ENCODE assay signal across 8 cellular contexts in genomic region chr14:24213866-24214652, GRCh38. TPM values are rescaled to one million over a fixed set of nuclear protein-coding genes. Genes with fewer than 3 reads are reported as not detected.
A peak's percentile ranks its signal among the peaks of the same experiment; 100 is the strongest.
DNase-seq lines count a peak whose midpoint lies in the region; ATAC-seq and TF ChIP-seq lines count a peak whose summit lies in the region.

No MANE protein-coding gene starts in this region.

- in situ Hi-C loops in Panc1 (cut with HindIII; ENCODE audit: low pct_unique_long_range_greater_than_20kb, low sequenced_read_pairs) = no loop called here

- no peak; the same call in 1 of the 2 replicates for TF ChIP-seq CTCF in Panc1 (IDR thresholded peaks at IDR 0.05)
- no peak for TF ChIP-seq CTCF in epithelial cell of esophagus (IDR thresholded peaks at IDR 0.05; ENCODE audit: insufficient read depth, low read depth, low read length, missing control alignments)
- no peak for TF ChIP-seq CTCF in osteoblast (IDR thresholded peaks at IDR 0.05; ENCODE audit: extremely low read depth, low read depth, low read length)

- H3K27ac Mint-ChIP-seq in CD8-positive, alpha-beta memory T cell = peak overlapping the region; percentile 95 to 100 (median 99)

- POLR2A ChIA-PET in CD8-positive, alpha-beta memory T cell (lab: Charles Lee) = interaction anchor here (0.7 to 3.9 kb wide), 16 partner anchors 15 to 217 kb away, joined by 3 to 43 read pairs (median 5); partner anchors contain the start of genes CBLN3, DCAF11, EMC9 and IPO4
- POLR2A ChIA-PET in Panc1 (lab: Charles Lee) = interaction anchor here (0.7 kb wide), 1 partner anchor 26 kb away, joined by 9 read pairs; no protein-coding TSS in a partner anchor

- BruUV-seq in Panc1 (replicated peaks; lab: Mats Ljungman, UMichigan) = no TSS peak

- H3K4me2 ChIP-seq in osteoblast (ENCODE audit: insufficient read depth, low read length) = peak overlapping the region; percentile 88

- H3K4me3 ChIP-seq in CD8-positive, alpha-beta memory T cell (ENCODE audit: low read length) = peak overlapping the region; percentile 87
- peak overlapping the region; percentile 72 to 84 for H3K4me3 ChIP-seq in Panc1 (ENCODE audit: low read depth in 2 of 2, low read length in 2 of 2)
- H3K4me3 ChIP-seq in epithelial cell of esophagus (ENCODE audit: low read length) = peak overlapping the region; percentile 88
- peak overlapping the region; percentile 84 for H3K4me3 ChIP-seq in osteoblast (ENCODE audit: insufficient read depth, low read length)

- H4K20me1 ChIP-seq in osteoblast (ENCODE audit: insufficient read depth, low read length) = no peaks in the 10 kb centered on the region

- peak overlapping the region; percentile 87 to 97 (median 93) for H3K4me3 Mint-ChIP-seq in CD8-positive, alpha-beta memory T cell

- H3K4me1 Mint-ChIP-seq in CD8-positive, alpha-beta memory T cell = peaks cover 48 to 66% (median 56%) of the 10 kb centered on the region in 3 donors

- ATAC-seq in Panc1 = no peak
- ATAC-seq in GM19324 (IDR thresholded peaks at IDR 0.05; ENCODE audit: low FRiP score, unreplicated experiment) = no peak

- H3K4me1 ChIP-seq in CD8-positive, alpha-beta memory T cell (ENCODE audit: insufficient read depth, low read length) = peaks cover 39% of the 10 kb centered on the region
- H3K4me1 ChIP-seq in Panc1 (ENCODE audit: control insufficient read depth, insufficient read depth, low read length) (peaks cover 9% of the 10 kb centered on the region), osteoblast (ENCODE audit: insufficient read depth, low read length) (peaks cover 12% of the 10 kb centered on the region)

- peak overlapping the region; percentile 100 for H3K27ac ChIP-seq in CD8-positive, alpha-beta memory T cell (ENCODE audit: low read depth, low read length)
- H3K27ac ChIP-seq in Panc1 (ENCODE audit: low read length) = peak overlapping the region; percentile 96
- peak overlapping the region; percentile 96 for H3K27ac ChIP-seq in osteoblast (ENCODE audit: low read depth, low read length)

- H3K9me3 ChIP-seq in CD8-positive, alpha-beta memory T cell (ENCODE audit: low read length) = no peaks in the 10 kb centered on the region
- no peaks in the 10 kb centered on the region for H3K9me3 ChIP-seq in Panc1 (ENCODE audit: control insufficient read depth, insufficient read depth, low read depth, low read length)
- H3K9me3 ChIP-seq in osteoblast (ENCODE audit: low read depth, low read length) = no peaks in the 10 kb centered on the region

- H3K9me3 Mint-ChIP-seq in CD8-positive, alpha-beta memory T cell = no peaks in the 10 kb centered on the region

- CTCF ChIA-PET in CD8-positive, alpha-beta memory T cell (lab: Charles Lee) = interaction anchor here (0.9 to 4.2 kb wide), 14 partner anchors 19 to 228 kb away, joined by 3 to 54 read pairs (median 6); partner anchors contain the start of genes CIDEB, IPO4, IRF9 and RABGGTA
- CTCF ChIA-PET in Panc1 (lab: Charles Lee) = interaction anchor here (0.7 to 1.5 kb wide), 4 partner anchors 13 to 156 kb away, joined by 4 to 9 read pairs (median 4); partner anchors contain the start of gene TINF2

- H3K36me3 Mint-ChIP-seq in CD8-positive, alpha-beta memory T cell = peaks cover 10 to 57% (median 17%) of the 10 kb centered on the region in 3 donors

- H3K36me3 ChIP-seq in CD8-positive, alpha-beta memory T cell (ENCODE audit: insufficient read depth, low read length) = peaks cover 26% of the 10 kb centered on the region
- peaks cover 5% of the 10 kb centered on the region for H3K36me3 ChIP-seq in Panc1 (ENCODE audit: control insufficient read depth, insufficient read depth, low read length)
- H3K36me3 ChIP-seq in osteoblast (ENCODE audit: insufficient read depth, low read length) = peaks cover 36% of the 10 kb centered on the region

- H2AFZ ChIP-seq in osteoblast (ENCODE audit: low read length) = peak overlapping the region; percentile 78

- no peaks in the 10 kb centered on the region for H3K27me3 ChIP-seq in CD8-positive, alpha-beta memory T cell (ENCODE audit: insufficient read depth, low read length, poor library complexity, severe bottlenecking)
- H3K27me3 ChIP-seq in Panc1 (ENCODE audit: control insufficient read depth, insufficient read depth, low read length) (no peaks in the 10 kb centered on the region), osteoblast (ENCODE audit: insufficient read depth, low read length) (no peaks in the 10 kb centered on the region)

- no peaks in the 10 kb centered on the region for H3K27me3 Mint-ChIP-seq in CD8-positive, alpha-beta memory T cell

- no peak for DNase-seq in CD8-positive, alpha-beta memory T cell
- DNase-seq in Panc1 (ENCODE audit: low read depth, low spot score) = no peak
- DNase-seq in epithelial cell of esophagus (ENCODE audit: low read depth) = no peak
- DNase-seq in osteoblast (ENCODE audit: insufficient read length, low spot score, missing footprints) = no peak
- DNase-seq in globus pallidus (ENCODE audit: low spot score) = no peak
- no peak for DNase-seq in NCI-H2107 treated with DMSO at 0.1 percent for 48 hours (lab: John Stamatoyannopoulos, UW; ENCODE audit: unreplicated experiment)
- DNase-seq in stimulated activated CD4-positive, alpha-beta T cell treated with anti-CD3 and anti-CD28 coated beads, Interleukin-2, amount 100 ng/mL, for 24 hours = no peak

- intact Hi-C loops in Panc1 (cut with micrococcal nuclease; ENCODE audit: unreplicated experiment) = no loop called here

- peaks cover 22% of the 10 kb centered on the region for H3K79me2 ChIP-seq in osteoblast (ENCODE audit: insufficient read depth, low read length)

RNA-seq across cellular contexts. Expression of gene CHMP4A, which starts 0.8 kb away (rescaled TPM):
- total RNA-seq in CD8-positive, alpha-beta memory T cell = 10 to 100 TPM; 86.4 to 87.6 TPM
- polyA plus RNA-seq in CD8-positive, alpha-beta memory T cell = 159 TPM
- 42.4 TPM for total RNA-seq in Panc1 (2021; ENCODE audit: unreplicated experiment)
- polyA plus RNA-seq in Panc1 (2012; ENCODE audit: insufficient read length) = 48.6 TPM
- total RNA-seq in osteoblast = 19.2 TPM in 2 replicates

RNA-seq across cellular contexts. Expression of gene MDP1, which starts 1.8 kb away (rescaled TPM):
- total RNA-seq in CD8-positive, alpha-beta memory T cell = 10 to 100 TPM; 15.5 to 16.2 TPM
- polyA plus RNA-seq in CD8-positive, alpha-beta memory T cell = 25.8 TPM
- total RNA-seq in Panc1 (2021; ENCODE audit: unreplicated experiment) = 8.9 TPM
- 7.1 TPM for polyA plus RNA-seq in Panc1 (2012; ENCODE audit: insufficient read length)
- total RNA-seq in osteoblast = 14.1 and 14.8 TPM in 2 replicates

RNA-seq across cellular contexts. Expression of gene TSSK4, which starts 8.6 kb away (rescaled TPM):
- under 1 TPM; 0.26 to 0.44 TPM for total RNA-seq in CD8-positive, alpha-beta memory T cell
- polyA plus RNA-seq in CD8-positive, alpha-beta memory T cell = 1.2 TPM
- total RNA-seq in Panc1 (2021; ENCODE audit: unreplicated experiment) (not detected), osteoblast (0.36 TPM in 1 of 2 replicates, not detected in the other)
- 1.3 TPM for polyA plus RNA-seq in Panc1 (2012; ENCODE audit: insufficient read length)

RNA-seq across cellular contexts. Expression of gene NEDD8, which starts 18.1 kb away (rescaled TPM):
- total RNA-seq in CD8-positive, alpha-beta memory T cell = 100 to 1,000 TPM; 232 to 240 TPM
- polyA plus RNA-seq in CD8-positive, alpha-beta memory T cell = 364 TPM
- total RNA-seq in Panc1 (2021; ENCODE audit: unreplicated experiment) (155 TPM), osteoblast (56.3 and 69.1 TPM in 2 replicates)
- polyA plus RNA-seq in Panc1 (2012; ENCODE audit: insufficient read length) = 221 TPM

RNA-seq across cellular contexts. Expression of gene GMPR2, which starts 18.7 kb away (rescaled TPM):
- 10 to 100 TPM; 43.6 to 48.6 TPM for total RNA-seq in CD8-positive, alpha-beta memory T cell
- 96.8 TPM for polyA plus RNA-seq in CD8-positive, alpha-beta memory T cell
- total RNA-seq in Panc1 (2021; ENCODE audit: unreplicated experiment) (45.9 TPM), osteoblast (70.7 and 86.5 TPM in 2 replicates)
- polyA plus RNA-seq in Panc1 (2012; ENCODE audit: insufficient read length) = 58.0 TPM
